In genomic region chr18:70380915-70381896, GRCh38 we compare ENCODE assay signal across 10 cellular contexts.
DNase-seq lines count a peak whose midpoint lies in the region; ATAC-seq and TF ChIP-seq lines count a peak whose summit lies in the region.
"Had no signal": no experiment of that assay in that cellular context is flagged by ENCODE, and none has a peak within 500 bp of the region (broad histone marks: within the 10 kb centered on the region; RNA-seq: fewer than 3 reads in every experiment).

No MANE protein-coding gene starts in this region.

- TF ChIP-seq CTCF in cardiac muscle cell (IDR thresholded peaks at IDR 0.05; ENCODE audit: low read depth, low read length), result no peak
- TF ChIP-seq CTCF in right atrium auricular region (IDR thresholded peaks at IDR 0.05), result no peak
- no peak for TF ChIP-seq CTCF in Panc1 (IDR thresholded peaks at IDR 0.05)
- TF ChIP-seq CTCF in transverse colon (IDR thresholded peaks at IDR 0.05), result no peak

- no TSS peak for BruUV-seq in Panc1 (replicated peaks; lab: Mats Ljungman, UMichigan)

- in situ Hi-C loops in Panc1 (cut with HindIII; ENCODE audit: low pct_unique_long_range_greater_than_20kb, low sequenced_read_pairs) (no loop called here), transverse colon (cut with MboI; ENCODE audit: low pct_ligation_motif_present in 1 of 4, low pct_unique_long_range_greater_than_20kb in 1 of 4, low sequenced_read_pairs in 3 of 4) (no loop called here)

- 46 to 51% methylated on average over 13 to 23 of the region's 23 CpGs for WGBS in transverse colon (ENCODE audit: low coverage in 1 of 2), 2 donors
- WGBS in aorta, 2 donors, result 74 to 77% methylated on average over 23 of the region's 23 CpGs

- peak; percentile 27 for TF ChIP-seq POLR2A in transverse colon (IDR thresholded peaks at IDR 0.05)

- H3K36me3 ChIP-seq in cardiac muscle cell (no peaks in the 10 kb centered on the region), right atrium auricular region (no peaks in the 10 kb centered on the region), Panc1 (ENCODE audit: control insufficient read depth, insufficient read depth, low read length) (no peaks in the 10 kb centered on the region), transverse colon (no peaks in the 10 kb centered on the region), aorta (ENCODE audit: control insufficient read depth in 1 of 2, insufficient read depth in 2 of 2, low read length in 1 of 2) (no peaks in the 10 kb centered on the region)
- H3K36me3 ChIP-seq: BE2C had no signal

- H3K4me3 ChIP-seq in cardiac muscle cell (no peak overlapping the region), right atrium auricular region (no peak overlapping the region), Panc1 (ENCODE audit: low read depth in 2 of 2, low read length in 2 of 2) (peak overlapping the region; percentile 13 to 32; a peak in 3 of 4 replicates), transverse colon (peak overlapping the region in 3 of 4 donors; percentile 11 to 18 (median 18)), aorta (ENCODE audit: low read length in 2 of 2) (no peak overlapping the region)

- ATAC-seq in Panc1, result peak; percentile 68
- peak; percentile 90 to 94 for ATAC-seq in left cardiac atrium
- no peak for ATAC-seq in aorta (ENCODE audit: low FRiP score)

- H3K4me1 ChIP-seq in cardiac muscle cell (ENCODE audit: low read depth) (peaks cover 21% of the 10 kb centered on the region), right atrium auricular region (no peaks in the 10 kb centered on the region), Panc1 (ENCODE audit: control insufficient read depth, insufficient read depth, low read length) (peaks cover 77% of the 10 kb centered on the region), transverse colon (peaks cover 6 to 27% (median 18%) of the 10 kb centered on the region in 4 donors), aorta (ENCODE audit: control insufficient read depth in 1 of 2, insufficient read depth in 2 of 2, low read length in 2 of 2) (no peaks in the 10 kb centered on the region)

- DNase-seq in cardiac muscle cell (ENCODE audit: low read depth in 1 of 2, low spot score in 1 of 2) (peak in 1 of 2 donors; percentile 57), right atrium auricular region (ENCODE audit: low spot score) (no peak), Panc1 (ENCODE audit: low read depth, low spot score) (no peak), left cardiac atrium (peak; percentile 49), transverse colon (peak; percentile 86), DMS 273 (lab: John Stamatoyannopoulos, UW; ENCODE audit: unreplicated experiment) (no peak), activated gamma-delta T cell treated with Interleukin-2 at 50 U/mL for 16 hours (no peak), aorta (no peak)
- DNase-seq: BE2C, RPMI8226 had no signal

- CTCF ChIA-PET in Panc1 (lab: Charles Lee), result no interaction called here

- intact Hi-C loops in Panc1 (cut with micrococcal nuclease; ENCODE audit: unreplicated experiment), result loop anchor here (5.0 kb wide), 1 partner anchor 41 kb away; no protein-coding TSS in a partner anchor
- intact Hi-C loops in left cardiac atrium (cut with DNase I), result no loop called here
- intact Hi-C loops in transverse colon (cut with DNase I; ENCODE audit: low total_unique reads), result no loop called here
- intact Hi-C loops in aorta (cut with DNase I), result no loop called here

- POLR2A ChIA-PET in Panc1 (lab: Charles Lee), result no interaction called here

- H3K27ac ChIP-seq in cardiac muscle cell (peak overlapping the region; percentile 41), right atrium auricular region (peak overlapping the region in 1 of 2 donors; percentile 76), Panc1 (ENCODE audit: low read length) (peak overlapping the region; percentile 98), transverse colon (peak overlapping the region; percentile 59 to 82 (median 73)), aorta (ENCODE audit: low read depth in 1 of 2, low read length in 2 of 2) (no peak overlapping the region)

- no peaks in the 10 kb centered on the region for H3K27me3 ChIP-seq in cardiac muscle cell
- H3K27me3 ChIP-seq in right atrium auricular region, result no peaks in the 10 kb centered on the region
- no peaks in the 10 kb centered on the region for H3K27me3 ChIP-seq in Panc1 (ENCODE audit: control insufficient read depth, insufficient read depth, low read length)
- H3K27me3 ChIP-seq in transverse colon, result no peaks in the 10 kb centered on the region
- H3K27me3 ChIP-seq in aorta (ENCODE audit: control insufficient read depth in 1 of 2, insufficient read depth in 2 of 2, low read length in 1 of 2), result no peaks in the 10 kb centered on the region
- H3K27me3 ChIP-seq: BE2C had no signal

- TF ChIP-seq EP300 in transverse colon (IDR thresholded peaks at IDR 0.05; ENCODE audit: low read depth), result no peak

- H3K9me3 ChIP-seq in cardiac muscle cell (ENCODE audit: low read depth), result no peaks in the 10 kb centered on the region
- H3K9me3 ChIP-seq in right atrium auricular region, result no peaks in the 10 kb centered on the region
- no peaks in the 10 kb centered on the region for H3K9me3 ChIP-seq in Panc1 (ENCODE audit: control insufficient read depth, insufficient read depth, low read depth, low read length)
- no peaks in the 10 kb centered on the region for H3K9me3 ChIP-seq in transverse colon
- H3K9me3 ChIP-seq in aorta (ENCODE audit: control insufficient read depth, low read length), result peaks cover 1% of the 10 kb centered on the region
- H3K9me3 ChIP-seq: BE2C had no signal

Comparison
In these comparisons a context has a peak if more than half of its experiments do, and no peak if none do; other contexts are left out.
1. DNase-seq: peak in left cardiac atrium (single experiment) and transverse colon (single experiment); none in right atrium auricular region (single experiment), Panc1 (single experiment), DMS 273 (single experiment), activated gamma-delta T cell treated with Interleukin-2 at 50 U/mL for 16 hours (single experiment) and aorta (0 of 2).
2. H3K27ac ChIP-seq: peak in cardiac muscle cell (single experiment), Panc1 (single experiment) and transverse colon (4 of 4); none in aorta (0 of 2).
3. H3K4me3 ChIP-seq: peak in Panc1 (2 of 2) and transverse colon (3 of 4); none in cardiac muscle cell (single experiment), right atrium auricular region (0 of 2) and aorta (0 of 2).